Comparison of ENCODE assay signal across 21 cellular contexts in the genomic region with DNA sequence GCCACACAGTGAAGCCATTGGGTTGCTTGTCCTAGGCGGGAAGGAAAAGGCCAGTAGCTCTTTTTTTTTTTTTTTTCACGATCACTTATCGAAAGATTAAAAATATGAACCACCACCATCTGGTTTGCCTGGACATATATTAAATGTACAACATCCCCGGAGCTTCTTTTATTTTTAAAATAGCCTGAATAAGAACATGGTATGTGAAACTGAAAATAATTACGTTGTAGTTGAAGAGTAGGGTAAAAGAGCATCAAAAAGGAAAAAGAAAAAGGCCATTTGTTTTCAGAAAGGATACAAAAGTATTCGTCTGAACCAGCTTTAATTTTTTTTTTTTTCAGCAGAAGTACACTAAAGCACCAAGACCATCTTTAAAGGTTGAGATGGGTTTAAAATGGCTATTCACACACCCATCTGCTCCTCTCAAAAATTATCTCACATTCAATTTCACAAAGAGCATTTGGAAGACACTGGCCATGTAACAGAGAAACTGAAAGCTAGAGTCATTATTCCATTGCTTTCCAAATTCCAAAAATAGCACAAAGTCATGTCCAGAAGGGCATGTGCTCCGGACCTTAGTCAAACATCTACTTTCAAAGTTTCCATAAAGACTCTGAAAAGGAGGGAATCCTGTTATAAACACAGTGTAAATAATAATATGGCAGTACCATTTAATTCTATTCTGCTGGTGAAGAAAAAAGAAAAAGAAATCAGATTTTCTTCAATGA.
DNase-seq lines count a peak whose midpoint lies in the region; ATAC-seq and TF ChIP-seq lines count a peak whose summit lies in the region.
"Had no signal": no experiment of that assay in that cellular context is flagged by ENCODE, and none has a peak within 500 bp of the region (broad histone marks: within the 10 kb centered on the region; RNA-seq: fewer than 3 reads in every experiment).

No MANE protein-coding gene starts in this region.

- TF ChIP-seq CTCF in ovary (IDR thresholded peaks at IDR 0.05): no peak

- H3K27ac ChIP-seq in ovary: no peak overlapping the region
- H3K27ac ChIP-seq: RWPE1 had no signal

- no peak for TF ChIP-seq EP300 in ovary (IDR thresholded peaks at IDR 0.05)

- DNase-seq in Right ventricle myocardium inferior (ENCODE audit: missing footprints) (no peak), cardiac septum (ENCODE audit: low spot score) (no peak), fibroblast of peridontal ligament (ENCODE audit: extremely low read depth) (peak; percentile 5), kidney tubule cell (ENCODE audit: low spot score) (peak; percentile 15), stromal cell of bone marrow (ENCODE audit: low read depth) (peak; percentile 13), GM19240 (ENCODE audit: insufficient read length, low spot score) (no peak), ovary (no peak)
- DNase-seq: 8988T; COR-L47; DMS53; HCEC 1CT; NCI-H1092 treated with DMSO at 0.1 percent for 48 hours; NCI-H1694; NCI-H2107; NCI-H226; NCI-H526; NK-92 treated with Interleukin-12 subunit alpha and Interleukin-12 subunit beta, amount 100 ng/mL, for 24 hours had no signal

- H3K36me3 ChIP-seq in ovary: no peaks in the 10 kb centered on the region

- ATAC-seq in Right ventricle myocardium inferior (peak; percentile 37), HG02884 (IDR thresholded peaks at IDR 0.05; ENCODE audit: unreplicated experiment) (no peak)
- ATAC-seq: GM12878, K562 had no signal

- no peak overlapping the region for H3K4me3 ChIP-seq in ovary
- H3K4me3 ChIP-seq: GM12878, K562 had no signal

- no peaks in the 10 kb centered on the region for H3K9me3 ChIP-seq in ovary

- no peaks in the 10 kb centered on the region for H3K27me3 ChIP-seq in ovary

- no peak for TF ChIP-seq POLR2A in ovary (IDR thresholded peaks at IDR 0.05)

- WGBS in ovary, 3 donors: 74 to 76% (median 75%) methylated on average over 7 of the region's 7 CpGs

- H3K4me1 ChIP-seq in ovary (ENCODE audit: insufficient read depth): no peaks in the 10 kb centered on the region

- intact Hi-C loops in Right ventricle myocardium inferior (cut with DNase I) (no loop called here), cardiac septum (cut with DNase I) (no loop called here), ovary (cut with DNase I) (no loop called here)

Comparison
In these comparisons a context has a peak if more than half of its experiments do, and no peak if none do; other contexts are left out.
1. DNase-seq: peak in fibroblast of peridontal ligament (single experiment), kidney tubule cell (single experiment) and stromal cell of bone marrow (single experiment); none in Right ventricle myocardium inferior (single experiment), cardiac septum (single experiment), GM19240 (single experiment) and ovary (0 of 5).